In genomic region chr11:69862797-69863543, GRCh38 we compare ENCODE assay signal across 25 cellular contexts. TPM values are rescaled to one million over a fixed set of nuclear protein-coding genes. Genes with fewer than 3 reads are reported as not detected.
"Had no signal": no experiment of that assay in that cellular context is flagged by ENCODE, and none has a peak within 500 bp of the region (broad histone marks: within the 10 kb centered on the region; RNA-seq: fewer than 3 reads in every experiment).

No MANE protein-coding gene starts in this region.

- H3K4me1 ChIP-seq: colonic mucosa, esophagus muscularis mucosa, gastroesophageal sphincter, parathyroid adenoma, psoas muscle had no signal

- DNase-seq: caudate nucleus; colonic mucosa; effector CD8-positive, alpha-beta T cell; left colon; natural killer cell; psoas muscle; retina; right lobe of liver; stimulated activated CD4-positive, alpha-beta T cell treated with anti-CD3 and anti-CD28 coated beads, Interleukin-15, amount 100 ng/mL, for 24 hours; stimulated activated CD4-positive, alpha-beta T cell treated with anti-CD3 and anti-CD28 coated beads, Interleukin-1b, Interleukin-23, amount 100 ng/mL, for 48 hours; stimulated activated CD4-positive, alpha-beta T cell treated with anti-CD3 and anti-CD28 coated beads, Interleukin-4, amount 100 ng/mL, for 4 hours; stimulated activated naive B cell treated with anti-CD40 and anti-IgM and Interleukin-4, amounts not matched to agents 10 μg/mL and 1 μg/mL and 100 μg/mL, for 72 hours had no signal

- H3K27me3 ChIP-seq: colonic mucosa, right lobe of liver had no signal

- H3K36me3 ChIP-seq: colonic mucosa, esophagus muscularis mucosa, gastroesophageal sphincter, right lobe of liver had no signal

- H3K9me3 ChIP-seq: colonic mucosa, psoas muscle, right lobe of liver had no signal

- H3K27ac ChIP-seq: colonic mucosa, dorsolateral prefrontal cortex, esophagus muscularis mucosa, gastroesophageal sphincter, hepatocyte, parathyroid adenoma, psoas muscle, right lobe of liver had no signal

- H3K4me2 ChIP-seq: hepatocyte had no signal

- FAIRE-seq: urothelium cell line had no signal

- H2AFZ ChIP-seq: hepatocyte, parathyroid adenoma had no signal

- H3K9ac ChIP-seq: parathyroid adenoma had no signal

- H3K4me3 ChIP-seq: colonic mucosa, dorsolateral prefrontal cortex, esophagus muscularis mucosa, gastroesophageal sphincter, hepatocyte, psoas muscle, right lobe of liver had no signal

RNA-seq across cellular contexts. Expression of gene FGF3, which starts 43.8 kb away (rescaled TPM):
- total RNA-seq: colonic mucosa, dorsolateral prefrontal cortex, esophagus muscularis mucosa, fibroblast of villous mesenchyme, gastroesophageal sphincter, hepatocyte, kidney epithelial cell, left colon, liver, mesothelial cell of epicardium, mucosa of gallbladder, myocyte, natural killer cell, omental fat pad, psoas muscle, right lobe of liver had no signal
- polyA plus RNA-seq: hepatocyte, liver, psoas muscle had no signal
